Comparison of ENCODE assay signal across 8 cellular contexts in the genomic region with DNA sequence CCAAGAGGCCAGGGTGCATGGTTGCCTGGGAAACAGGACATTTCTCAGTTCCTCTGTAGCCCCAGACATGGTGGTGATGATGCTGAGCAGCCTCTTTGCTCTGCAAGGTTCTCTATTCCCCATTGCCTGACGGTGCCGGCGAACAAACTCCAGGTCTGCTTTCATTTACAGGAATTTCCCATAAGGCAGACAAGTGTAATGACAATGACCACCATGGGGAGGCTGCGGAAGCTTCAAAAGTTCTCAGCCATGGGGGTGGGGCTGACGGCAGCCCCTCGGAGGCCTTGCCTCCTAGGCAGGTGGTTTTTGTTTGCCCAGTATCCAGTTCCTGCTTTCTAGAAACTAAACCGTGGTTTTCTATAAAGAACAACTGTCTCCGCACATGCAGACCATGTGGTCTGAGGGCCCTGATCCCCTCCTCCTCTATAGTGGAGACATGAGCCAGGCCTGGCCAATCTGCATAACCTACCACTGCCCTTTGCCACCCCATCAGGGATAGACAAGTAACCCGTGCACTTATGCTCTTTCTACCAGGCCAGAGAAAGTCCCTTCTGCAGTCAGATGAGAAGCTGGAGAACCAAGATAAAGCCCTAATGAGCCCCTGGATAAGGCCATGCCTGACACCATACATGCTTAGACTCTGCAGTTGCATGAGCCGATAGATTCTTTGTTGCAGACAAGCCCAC. TPM values are rescaled to one million over a fixed set of nuclear protein-coding genes. Genes with fewer than 3 reads are reported as not detected.
DNase-seq lines count a peak whose midpoint lies in the region; ATAC-seq and TF ChIP-seq lines count a peak whose summit lies in the region.

No MANE protein-coding gene starts in this region.

- no peak overlapping the region for H3K4me3 Mint-ChIP-seq in WTC11
- H3K4me3 Mint-ChIP-seq in CD4-positive, alpha-beta memory T cell = no peak overlapping the region

- H3K4me1 ChIP-seq in CD4-positive, alpha-beta memory T cell (ENCODE audit: insufficient read depth, low read length) = no peaks in the 10 kb centered on the region

- POLR2A ChIA-PET in WTC11 (lab: Charles Lee) = no interaction called here
- POLR2A ChIA-PET in CD4-positive, alpha-beta memory T cell (lab: Charles Lee; ENCODE audit: partially characterized antibody) = no interaction called here

- no peaks in the 10 kb centered on the region for H3K27me3 ChIP-seq in CD4-positive, alpha-beta memory T cell (ENCODE audit: insufficient read depth, low read length)

- no peaks in the 10 kb centered on the region for H3K9me3 ChIP-seq in CD4-positive, alpha-beta memory T cell (ENCODE audit: control insufficient read depth in 1 of 2, low read length in 2 of 2)

- H3K36me3 Mint-ChIP-seq in WTC11 = peaks cover 33% of the 10 kb centered on the region
- H3K36me3 Mint-ChIP-seq in CD4-positive, alpha-beta memory T cell = no peaks in the 10 kb centered on the region

- CTCF ChIA-PET in WTC11 (lab: Charles Lee) = interaction anchor here (0.7 to 1.3 kb wide), 3 partner anchors 16 to 48 kb away, joined by 3 to 13 read pairs (median 3); no protein-coding TSS in a partner anchor
- CTCF ChIA-PET in CD4-positive, alpha-beta memory T cell (lab: Charles Lee; ENCODE audit: partially characterized antibody) = interaction anchor here (0.8 kb wide), 1 partner anchor 12 kb away, joined by 4 read pairs; no protein-coding TSS in a partner anchor

- no peak overlapping the region for H3K27ac ChIP-seq in CD4-positive, alpha-beta memory T cell (ENCODE audit: low read depth, low read length)

- peaks cover 23% of the 10 kb centered on the region for H3K4me1 Mint-ChIP-seq in WTC11
- H3K4me1 Mint-ChIP-seq in CD4-positive, alpha-beta memory T cell = peaks cover 0 to 1% (median 0%) of the 10 kb centered on the region in 4 donors

- ATAC-seq in HG03565 (IDR thresholded peaks at IDR 0.05; ENCODE audit: unreplicated experiment) = peak; percentile 67
- peak; percentile 84 for ATAC-seq in WTC11
- no peak for ATAC-seq in sciatic nerve
- ATAC-seq in GM18520 (IDR thresholded peaks at IDR 0.05; ENCODE audit: unreplicated experiment) = no peak

- no peaks in the 10 kb centered on the region for H3K9me3 Mint-ChIP-seq in WTC11
- no peaks in the 10 kb centered on the region for H3K9me3 Mint-ChIP-seq in CD4-positive, alpha-beta memory T cell

- H3K27me3 Mint-ChIP-seq in WTC11 (ENCODE audit: low read depth) = no peaks in the 10 kb centered on the region
- no peaks in the 10 kb centered on the region for H3K27me3 Mint-ChIP-seq in CD4-positive, alpha-beta memory T cell

- DNase-seq in COR-L47 (lab: John Stamatoyannopoulos, UW) = peak; percentile 52
- DNase-seq in GM20000 (ENCODE audit: low spot score) = peak; percentile 88
- DNase-seq in WTC11 (ENCODE audit: low spot score) = peak; percentile 65
- DNase-seq in CD4-positive, alpha-beta memory T cell = no peak
- no peak for DNase-seq in sciatic nerve (ENCODE audit: low spot score)
- DNase-seq in UCSD-AML1 (lab: John Stamatoyannopoulos, UW; ENCODE audit: unreplicated experiment) = no peak

- no peak overlapping the region for H3K4me3 ChIP-seq in CD4-positive, alpha-beta memory T cell (ENCODE audit: low read length in 2 of 2)

- intact Hi-C loops in CD4-positive, alpha-beta memory T cell (cut with micrococcal nuclease) = no loop called here
- intact Hi-C loops in sciatic nerve (cut with DNase I) = no loop called here

- H3K36me3 ChIP-seq in CD4-positive, alpha-beta memory T cell (ENCODE audit: insufficient read depth, low read length) = no peaks in the 10 kb centered on the region

- TF ChIP-seq CTCF in GM20000 (IDR thresholded peaks at IDR 0.05; ENCODE audit: extremely low read depth, missing control alignments) (no peak), WTC11 (IDR thresholded peaks at IDR 0.05) (no peak; the same call in 1 of the 2 replicates)

- peak overlapping the region; percentile 92 for H3K27ac Mint-ChIP-seq in WTC11
- H3K27ac Mint-ChIP-seq in CD4-positive, alpha-beta memory T cell = no peak overlapping the region

TF ChIP-seq in WTC11, 78 proteins besides CTCF, POLR2A, EP300 and RAD21 (continues in another document):
- no peak for TF ChIP-seq ZNF671 (CRISPR knock-in tag; IDR thresholded peaks at IDR 0.05)
- no peak for TF ChIP-seq GTF2I (CRISPR knock-in tag; conservative IDR thresholded peaks at IDR 0.05)
- TF ChIP-seq, protein P1, sequence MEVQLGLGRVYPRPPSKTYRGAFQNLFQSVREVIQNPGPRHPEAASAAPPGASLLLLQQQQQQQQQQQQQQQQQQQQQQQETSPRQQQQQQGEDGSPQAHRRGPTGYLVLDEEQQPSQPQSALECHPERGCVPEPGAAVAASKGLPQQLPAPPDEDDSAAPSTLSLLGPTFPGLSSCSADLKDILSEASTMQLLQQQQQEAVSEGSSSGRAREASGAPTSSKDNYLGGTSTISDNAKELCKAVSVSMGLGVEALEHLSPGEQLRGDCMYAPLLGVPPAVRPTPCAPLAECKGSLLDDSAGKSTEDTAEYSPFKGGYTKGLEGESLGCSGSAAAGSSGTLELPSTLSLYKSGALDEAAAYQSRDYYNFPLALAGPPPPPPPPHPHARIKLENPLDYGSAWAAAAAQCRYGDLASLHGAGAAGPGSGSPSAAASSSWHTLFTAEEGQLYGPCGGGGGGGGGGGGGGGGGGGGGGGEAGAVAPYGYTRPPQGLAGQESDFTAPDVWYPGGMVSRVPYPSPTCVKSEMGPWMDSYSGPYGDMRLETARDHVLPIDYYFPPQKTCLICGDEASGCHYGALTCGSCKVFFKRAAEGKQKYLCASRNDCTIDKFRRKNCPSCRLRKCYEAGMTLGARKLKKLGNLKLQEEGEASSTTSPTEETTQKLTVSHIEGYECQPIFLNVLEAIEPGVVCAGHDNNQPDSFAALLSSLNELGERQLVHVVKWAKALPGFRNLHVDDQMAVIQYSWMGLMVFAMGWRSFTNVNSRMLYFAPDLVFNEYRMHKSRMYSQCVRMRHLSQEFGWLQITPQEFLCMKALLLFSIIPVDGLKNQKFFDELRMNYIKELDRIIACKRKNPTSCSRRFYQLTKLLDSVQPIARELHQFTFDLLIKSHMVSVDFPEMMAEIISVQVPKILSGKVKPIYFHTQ (CRISPR knock-in tag; IDR thresholded peaks at IDR 0.05) = no peak
- no peak for TF ChIP-seq ELF4 (CRISPR knock-in tag; IDR thresholded peaks at IDR 0.05; ENCODE audit: low read depth)
- TF ChIP-seq NR3C1 (CRISPR knock-in tag; conservative IDR thresholded peaks at IDR 0.05; ENCODE audit: low read depth) = no peak
- TF ChIP-seq, protein P2, sequence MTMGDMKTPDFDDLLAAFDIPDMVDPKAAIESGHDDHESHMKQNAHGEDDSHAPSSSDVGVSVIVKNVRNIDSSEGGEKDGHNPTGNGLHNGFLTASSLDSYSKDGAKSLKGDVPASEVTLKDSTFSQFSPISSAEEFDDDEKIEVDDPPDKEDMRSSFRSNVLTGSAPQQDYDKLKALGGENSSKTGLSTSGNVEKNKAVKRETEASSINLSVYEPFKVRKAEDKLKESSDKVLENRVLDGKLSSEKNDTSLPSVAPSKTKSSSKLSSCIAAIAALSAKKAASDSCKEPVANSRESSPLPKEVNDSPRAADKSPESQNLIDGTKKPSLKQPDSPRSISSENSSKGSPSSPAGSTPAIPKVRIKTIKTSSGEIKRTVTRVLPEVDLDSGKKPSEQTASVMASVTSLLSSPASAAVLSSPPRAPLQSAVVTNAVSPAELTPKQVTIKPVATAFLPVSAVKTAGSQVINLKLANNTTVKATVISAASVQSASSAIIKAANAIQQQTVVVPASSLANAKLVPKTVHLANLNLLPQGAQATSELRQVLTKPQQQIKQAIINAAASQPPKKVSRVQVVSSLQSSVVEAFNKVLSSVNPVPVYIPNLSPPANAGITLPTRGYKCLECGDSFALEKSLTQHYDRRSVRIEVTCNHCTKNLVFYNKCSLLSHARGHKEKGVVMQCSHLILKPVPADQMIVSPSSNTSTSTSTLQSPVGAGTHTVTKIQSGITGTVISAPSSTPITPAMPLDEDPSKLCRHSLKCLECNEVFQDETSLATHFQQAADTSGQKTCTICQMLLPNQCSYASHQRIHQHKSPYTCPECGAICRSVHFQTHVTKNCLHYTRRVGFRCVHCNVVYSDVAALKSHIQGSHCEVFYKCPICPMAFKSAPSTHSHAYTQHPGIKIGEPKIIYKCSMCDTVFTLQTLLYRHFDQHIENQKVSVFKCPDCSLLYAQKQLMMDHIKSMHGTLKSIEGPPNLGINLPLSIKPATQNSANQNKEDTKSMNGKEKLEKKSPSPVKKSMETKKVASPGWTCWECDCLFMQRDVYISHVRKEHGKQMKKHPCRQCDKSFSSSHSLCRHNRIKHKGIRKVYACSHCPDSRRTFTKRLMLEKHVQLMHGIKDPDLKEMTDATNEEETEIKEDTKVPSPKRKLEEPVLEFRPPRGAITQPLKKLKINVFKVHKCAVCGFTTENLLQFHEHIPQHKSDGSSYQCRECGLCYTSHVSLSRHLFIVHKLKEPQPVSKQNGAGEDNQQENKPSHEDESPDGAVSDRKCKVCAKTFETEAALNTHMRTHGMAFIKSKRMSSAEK (CRISPR knock-in tag; IDR thresholded peaks at IDR 0.05; ENCODE audit: borderline replicate concordance) = no peak
- TF ChIP-seq PRRX2 (CRISPR knock-in tag; IDR thresholded peaks at IDR 0.05) = no peak
- no peak for TF ChIP-seq JAZF1 (CRISPR knock-in tag; IDR thresholded peaks at IDR 0.05)

RNA-seq across cellular contexts. Expression of gene LDLRAD2, which starts 54.0 kb away (rescaled TPM):
- 0.63 to 1.3 TPM (median 0.85 TPM) in 3 replicates for total RNA-seq in WTC11 (2021)
- total RNA-seq in CD4-positive, alpha-beta memory T cell = not detected
- not detected for polyA plus RNA-seq in CD4-positive, alpha-beta memory T cell
- 0.13 TPM for total RNA-seq in sciatic nerve

Comparison
In these comparisons a context has a peak if more than half of its experiments do, and no peak if none do; other contexts are left out.
1. DNase-seq: peak in COR-L47 (single experiment), GM20000 (single experiment) and WTC11 (single experiment); none in CD4-positive, alpha-beta memory T cell (0 of 5), sciatic nerve (single experiment) and UCSD-AML1 (single experiment).
2. ATAC-seq: peak in HG03565 (single experiment) and WTC11 (single experiment); none in sciatic nerve (single experiment) and GM18520 (single experiment).